ENCODE assay signal across 15 cellular contexts in the genomic region with DNA sequence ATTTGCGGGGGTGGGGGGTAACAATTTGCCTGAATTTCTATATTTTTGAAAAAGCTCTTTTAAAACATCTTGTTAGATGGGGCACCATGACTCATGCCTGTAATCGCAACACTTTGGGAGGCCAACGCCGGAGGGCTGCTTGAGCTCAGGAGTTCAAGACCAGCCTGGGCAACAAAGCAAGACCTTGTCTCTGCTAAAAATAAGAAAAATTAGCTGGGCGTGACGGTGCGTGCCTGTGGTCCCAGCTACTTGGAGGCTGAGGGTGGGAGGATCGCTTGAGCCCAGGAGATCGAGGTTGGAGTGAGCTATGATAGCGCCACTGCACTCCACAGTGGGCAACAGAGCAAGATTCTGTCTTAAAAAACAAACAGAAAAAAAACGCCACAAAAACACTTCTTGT. TPM values are rescaled to one million over a fixed set of nuclear protein-coding genes. Genes with fewer than 3 reads are reported as not detected.
DNase-seq lines count a peak whose midpoint lies in the region; ATAC-seq and TF ChIP-seq lines count a peak whose summit lies in the region.
"Had no signal": no experiment of that assay in that cellular context is flagged by ENCODE, and none has a peak within 500 bp of the region (broad histone marks: within the 10 kb centered on the region; RNA-seq: fewer than 3 reads in every experiment).

No MANE protein-coding gene starts in this region.

- H3K9ac ChIP-seq in BLaER1 treated with 17β-estradiol and CSF1 and Interleukin-3, amounts not matched to agents 10 nM and 100 nM: no peak overlapping the region
- H3K9ac ChIP-seq: GM23248 had no signal

- H3K4me1 Mint-ChIP-seq in activated B cell treated with CpG ODN at 0.5 μM for 24 hours (peaks cover 35% of the 10 kb centered on the region), naive B cell (peaks cover 30 to 44% (median 39%) of the 10 kb centered on the region in 3 donors)

- H3K27me3 Mint-ChIP-seq in activated B cell treated with CpG ODN at 0.5 μM for 24 hours (no peaks in the 10 kb centered on the region), naive B cell (no peaks in the 10 kb centered on the region)
- H3K27me3 Mint-ChIP-seq: CD4-positive, alpha-beta memory T cell had no signal

- peaks cover 0 to 8% (median 0%) of the 10 kb centered on the region in 11 experiments; a peak in 1 of 22 replicates for H3K36me3 ChIP-seq in BLaER1 treated with 17β-estradiol and CSF1 and Interleukin-3, amounts not matched to agents 10 nM and 100 nM
- H3K36me3 ChIP-seq: BE2C, HAP-1 had no signal

- H3K4me1 ChIP-seq in BLaER1 treated with 17β-estradiol and CSF1 and Interleukin-3, amounts not matched to agents 10 nM and 100 nM: peaks cover 25 to 55% (median 48%) of the 10 kb centered on the region in 10 experiments
- H3K4me1 ChIP-seq: BE2C, HAP-1 had no signal

- CTCF ChIA-PET in activated B cell treated with CpG ODN at 0.5 μM for 24 hours (lab: Charles Lee): no interaction called here

- peaks cover 0 to 12% (median 0%) of the 10 kb centered on the region in 11 experiments; a peak in 5 of 22 replicates for H3K9me3 ChIP-seq in BLaER1 treated with 17β-estradiol and CSF1 and Interleukin-3, amounts not matched to agents 10 nM and 100 nM (replicated peaks in 1 of 11)
- H3K9me3 ChIP-seq: BE2C, HAP-1 had no signal

- DNase-seq in activated B cell treated with CpG ODN at 0.5 μM for 24 hours (no peak), naive B cell (no peak), iPS-NIHi7 (ENCODE audit: extremely low spot score) (no peak), NCI-H187 treated with DMSO at 0.1 percent for 48 hours (lab: John Stamatoyannopoulos, UW) (no peak), Right ventricle myocardium superior (no peak)
- DNase-seq: BE2C; CD4-positive, alpha-beta memory T cell; DMS153; DMS79; GDM1; GM23248 had no signal

- POLR2A ChIA-PET in activated B cell treated with CpG ODN at 0.5 μM for 24 hours (lab: Charles Lee): no interaction called here

- no peaks in the 10 kb centered on the region for H3K27me3 ChIP-seq in BLaER1 treated with 17β-estradiol and CSF1 and Interleukin-3, amounts not matched to agents 10 nM and 100 nM
- H3K27me3 ChIP-seq: BE2C had no signal

- H3K9me3 Mint-ChIP-seq in activated B cell treated with CpG ODN at 0.5 μM for 24 hours: no peaks in the 10 kb centered on the region
- H3K9me3 Mint-ChIP-seq in naive B cell: no peaks in the 10 kb centered on the region
- H3K9me3 Mint-ChIP-seq: CD14-positive monocyte; CD4-positive, alpha-beta memory T cell had no signal

- H3K4me2 ChIP-seq in BLaER1 treated with 17β-estradiol and CSF1 and Interleukin-3, amounts not matched to agents 10 nM and 100 nM: peak overlapping the region in 7 of 11 experiments; percentile 49 to 92 (median 78); a peak in 14 of 22 replicates

- ATAC-seq in activated B cell treated with CpG ODN at 0.5 μM for 24 hours (ENCODE audit: low read depth) (no peak), naive B cell (ENCODE audit: low read depth in 2 of 2) (no peak), HG02938 (IDR thresholded peaks at IDR 0.05; ENCODE audit: unreplicated experiment) (no peak), Right ventricle myocardium superior (ENCODE audit: poor library complexity) (no peak)

- H3K27ac ChIP-seq in BLaER1 treated with 17β-estradiol and CSF1 and Interleukin-3, amounts not matched to agents 10 nM and 100 nM: peak overlapping the region in 4 of 11 experiments; percentile 1 to 84 (median 22); a peak in 4 of 22 replicates
- H3K27ac ChIP-seq: GM23248 had no signal

- no peaks in the 10 kb centered on the region; a peak in 1 of 22 replicates for H4K20me1 ChIP-seq in BLaER1 treated with 17β-estradiol and CSF1 and Interleukin-3, amounts not matched to agents 10 nM and 100 nM

- peak overlapping the region; percentile 24 for H3K27ac Mint-ChIP-seq in activated B cell treated with CpG ODN at 0.5 μM for 24 hours
- H3K27ac Mint-ChIP-seq in naive B cell: peak overlapping the region in 5 of 6 donors; percentile 38 to 90 (median 56)
- H3K27ac Mint-ChIP-seq: CD14-positive monocyte had no signal

- intact Hi-C loops in activated B cell treated with CpG ODN at 0.5 μM for 24 hours (cut with micrococcal nuclease): no loop called here
- intact Hi-C loops in Right ventricle myocardium superior (cut with DNase I): no loop called here

- H3K36me3 Mint-ChIP-seq in activated B cell treated with CpG ODN at 0.5 μM for 24 hours (ENCODE audit: low read depth) (no peaks in the 10 kb centered on the region), naive B cell (peaks cover 0 to under 1% of the 10 kb centered on the region in 2 donors)

- no peak overlapping the region for H3K4me3 ChIP-seq in BLaER1 treated with 17β-estradiol and CSF1 and Interleukin-3, amounts not matched to agents 10 nM and 100 nM
- H3K4me3 ChIP-seq: GM23248, HAP-1 had no signal

- no peak for TF ChIP-seq CTCF in activated B cell treated with CpG ODN at 0.5 μM for 24 hours (IDR thresholded peaks at IDR 0.05)

- H3K4me3 Mint-ChIP-seq in activated B cell treated with CpG ODN at 0.5 μM for 24 hours (no peak overlapping the region), naive B cell (no peak overlapping the region)
- H3K4me3 Mint-ChIP-seq: CD14-positive monocyte; CD4-positive, alpha-beta memory T cell had no signal

RNA-seq across cellular contexts. Expression of gene TIAM2, which starts 41.5 kb away (rescaled TPM):
- total RNA-seq in activated B cell treated with CpG ODN at 0.5 μM for 24 hours (10.9 and 13.0 TPM in 2 replicates), Right ventricle myocardium superior (8.4 TPM)
- 1 to 10 TPM in 2 of 6 donors, under 1 TPM in 3, not detected in 1; 0.34 to 2.8 (median 0.58) TPM for polyA plus RNA-seq in naive B cell (ENCODE audit: low read depth in 6 of 6)
